ENCODE assay signal across 8 cellular contexts in the genomic region with DNA sequence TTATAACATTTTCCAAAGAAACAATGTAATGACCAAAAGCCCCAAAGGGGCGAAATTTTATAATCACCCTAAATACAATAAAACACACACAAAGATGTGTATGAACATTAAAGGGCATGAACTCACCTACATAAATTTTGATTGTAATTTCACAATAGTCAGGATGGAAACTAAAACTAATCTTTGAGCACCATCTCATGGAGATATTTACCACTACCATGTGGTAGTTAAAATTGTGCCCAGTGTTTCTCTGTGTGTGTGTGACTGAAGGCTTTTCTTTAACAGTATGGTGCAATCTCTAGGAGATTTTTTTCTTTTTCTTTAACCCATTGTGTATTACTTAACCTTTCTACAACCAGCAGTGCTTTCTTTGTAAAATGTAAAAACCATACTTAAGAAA. TPM values are rescaled to one million over a fixed set of nuclear protein-coding genes. Genes with fewer than 3 reads are reported as not detected.
A peak's percentile ranks its signal among the peaks of the same experiment; 100 is the strongest.
DNase-seq lines count a peak whose midpoint lies in the region; ATAC-seq and TF ChIP-seq lines count a peak whose summit lies in the region.

No MANE protein-coding gene starts in this region.

- no peaks in the 10 kb centered on the region for H3K4me1 ChIP-seq in foreskin keratinocyte

- H3K36me3 Mint-ChIP-seq in HFFc6 (ENCODE audit: low read depth): no peaks in the 10 kb centered on the region

- no peak overlapping the region for H3K4me3 Mint-ChIP-seq in HFFc6

- H3K4me1 Mint-ChIP-seq in HFFc6 (ENCODE audit: low read depth): no peaks in the 10 kb centered on the region

- TF ChIP-seq CTCF in HFFc6 (IDR thresholded peaks at IDR 0.05) (peak; percentile 78), foreskin keratinocyte (conservative IDR thresholded peaks at IDR 0.05) (peak; percentile 67)

- no peak overlapping the region for H3K27ac Mint-ChIP-seq in HFFc6

- DNase-seq in AG08395 (ENCODE audit: low spot score) (peak; percentile 71), HFFc6 (peak; percentile 59), RPMI7951 (ENCODE audit: low read depth) (peak; percentile 40), foreskin keratinocyte (peak in 1 of 2 donors; percentile 31), stromal cell of bone marrow (ENCODE audit: low read depth) (peak; percentile 38), T1000 (lab: John Stamatoyannopoulos, UW) (no peak)

- no peak for ATAC-seq in foreskin keratinocyte
- ATAC-seq in HG03571 (IDR thresholded peaks at IDR 0.05; ENCODE audit: unreplicated experiment): no peak
- ATAC-seq in GM21737 (IDR thresholded peaks at IDR 0.05; ENCODE audit: unreplicated experiment): no peak

- no peaks in the 10 kb centered on the region for H3K27me3 Mint-ChIP-seq in HFFc6 (ENCODE audit: insufficient read depth)

- H3K27me3 ChIP-seq in foreskin keratinocyte: no peaks in the 10 kb centered on the region

- no peak overlapping the region for H3K27ac ChIP-seq in foreskin keratinocyte

- H3K9me3 Mint-ChIP-seq in HFFc6: no peaks in the 10 kb centered on the region

RNA-seq across cellular contexts. Expression of a gene that starts 19.7 kb away (rescaled TPM):
- under 1 TPM in 2 of 6 experiments, not detected in 4; 0.09 to 0.14 TPM for total RNA-seq in HFFc6 (2021; fragmentation: NEBNext Ultra II Directional; extraction: Animal tissue kit (Norgen Biotek cat#: 25700))
- total RNA-seq in RPMI7951 (2014; rRNA removed; shearing (Covaris generic)): under 0.01 and 0.20 TPM in 2 replicates
- total RNA-seq in foreskin keratinocyte: 0.14 and 0.24 TPM in 2 replicates
- 0.02 and 0.03 TPM in 2 replicates for polyA plus RNA-seq in foreskin keratinocyte

RNA-seq across cellular contexts. Expression of a gene that starts 53.0 kb away (rescaled TPM):
- total RNA-seq in HFFc6 (2021; fragmentation: NEBNext Ultra II Directional; extraction: Animal tissue kit (Norgen Biotek cat#: 25700)): 10 to 100 TPM; 29.4 to 33.3 (median 31.0) TPM
- 27.3 and 32.9 TPM in 2 replicates for total RNA-seq in RPMI7951 (2014; rRNA removed; shearing (Covaris generic))
- total RNA-seq in foreskin keratinocyte: 33.4 and 36.4 TPM in 2 replicates
- 16.3 and 20.0 TPM in 2 replicates for polyA plus RNA-seq in foreskin keratinocyte
